ENCODE assay signal across 9 cellular contexts in the genomic region with DNA sequence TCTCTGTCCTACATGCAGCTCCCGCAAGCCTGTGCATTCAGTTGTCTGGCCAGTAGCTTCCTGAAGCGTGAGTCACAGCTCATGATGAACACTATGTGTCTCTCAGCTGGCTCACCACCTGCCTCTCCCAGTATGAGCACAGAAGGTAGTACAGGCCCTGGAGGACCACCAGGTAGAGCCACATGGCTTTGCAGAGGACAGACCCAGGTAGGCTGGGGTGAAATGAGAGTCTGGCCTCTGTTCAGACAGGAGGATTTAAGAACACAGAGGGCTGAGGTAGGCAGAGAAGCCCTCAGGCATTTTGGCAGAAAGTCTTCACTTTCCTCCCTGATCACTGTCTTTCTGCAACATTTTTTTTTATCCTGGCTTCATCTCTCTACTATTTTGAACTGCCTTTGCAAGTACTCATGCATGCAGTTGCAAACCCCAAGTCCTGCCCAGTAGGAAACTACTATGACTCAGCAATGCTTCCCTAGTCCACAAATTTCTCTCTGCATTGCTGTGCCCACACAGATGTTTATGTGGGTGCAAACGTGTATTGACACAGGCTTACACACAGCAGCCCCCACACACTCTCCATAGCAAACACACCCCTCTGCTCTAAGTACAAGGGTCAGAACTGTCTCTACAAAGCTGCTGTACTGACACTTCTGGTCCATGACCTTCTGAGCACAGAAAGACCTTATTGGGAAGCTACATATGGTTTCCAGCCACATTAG. TPM values are rescaled to one million over a fixed set of nuclear protein-coding genes. Genes with fewer than 3 reads are reported as not detected.
DNase-seq lines count a peak whose midpoint lies in the region; ATAC-seq and TF ChIP-seq lines count a peak whose summit lies in the region.
"Had no signal": no experiment of that assay in that cellular context is flagged by ENCODE, and none has a peak within 500 bp of the region (broad histone marks: within the 10 kb centered on the region; RNA-seq: fewer than 3 reads in every experiment).

No MANE protein-coding gene starts in this region.

- H3K27ac ChIP-seq in HCT116 (ENCODE audit: low read depth, low read length) = peak overlapping the region; percentile 19; the same call in 1 of the 2 replicates

- no peaks in the 10 kb centered on the region for H3K27me3 ChIP-seq in HCT116 (ENCODE audit: insufficient read depth, low read length)

- peaks cover 9 to 13% of the 10 kb centered on the region in 2 experiments for H3K4me1 ChIP-seq in HCT116 (ENCODE audit: control insufficient read depth in 1 of 2, insufficient read depth in 2 of 2, low read length in 2 of 2)

- H3K9ac ChIP-seq in HCT116 (ENCODE audit: low read length) = no peak overlapping the region

- H3K9me3 Mint-ChIP-seq in activated CD8-positive, alpha-beta T cell treated with anti-CD3 and anti-CD28 coated beads for 36 hours = peaks cover 3% of the 10 kb centered on the region

- no peak overlapping the region for H3K27ac Mint-ChIP-seq in activated CD8-positive, alpha-beta T cell treated with anti-CD3 and anti-CD28 coated beads for 36 hours

- CTCF ChIA-PET in HCT116 (lab: Charles Lee) = no interaction called here
- CTCF ChIA-PET in activated CD8-positive, alpha-beta T cell treated with anti-CD3 and anti-CD28 coated beads for 36 hours (lab: Charles Lee) = no interaction called here

- DNase-seq in AML-193 (lab: John Stamatoyannopoulos, UW) = peak; percentile 49 to 70
- peak; percentile 19 for DNase-seq in HCT116 (ENCODE audit: low read depth, low spot score)
- DNase-seq in activated CD8-positive, alpha-beta T cell treated with anti-CD3 and anti-CD28 coated beads for 36 hours = no peak
- peak; percentile 50 to 53 for DNase-seq in lung microvascular endothelial cell (ENCODE audit: low read depth in 2 of 2)
- DNase-seq in middle frontal gyrus (ENCODE audit: extremely low spot score, low spot score) = no peak
- DNase-seq in SHP77 treated with DMSO at 0.1 percent for 48 hours (lab: John Stamatoyannopoulos, UW) = no peak
- no peak for DNase-seq in activated effector memory CD4-positive, alpha-beta T cell treated with Interleukin-2 at 50 U/mL for 16 hours
- DNase-seq: right cardiac atrium had no signal

- no peaks in the 10 kb centered on the region for H3K36me3 Mint-ChIP-seq in activated CD8-positive, alpha-beta T cell treated with anti-CD3 and anti-CD28 coated beads for 36 hours (ENCODE audit: low read depth)

- peak; percentile 99 for ATAC-seq in HCT116
- ATAC-seq in activated CD8-positive, alpha-beta T cell treated with anti-CD3 and anti-CD28 coated beads for 36 hours = peak; percentile 64
- ATAC-seq in HG02759 (IDR thresholded peaks at IDR 0.05; ENCODE audit: unreplicated experiment) = no peak

- no peak for TF ChIP-seq CTCF in HCT116 (IDR thresholded peaks at IDR 0.05 in 2 of 3, conservative IDR thresholded peaks at IDR 0.05 in 1 of 3; ENCODE audit: borderline replicate concordance in 1 of 3, insufficient read depth in 1 of 3, low read depth in 2 of 3, low read length in 2 of 3)
- TF ChIP-seq CTCF in activated CD8-positive, alpha-beta T cell treated with anti-CD3 and anti-CD28 coated beads for 36 hours (IDR thresholded peaks at IDR 0.05) = no peak

- TF ChIP-seq RAD21 in HCT116 (IDR thresholded peaks at IDR 0.05; ENCODE audit: low read depth) = no peak

- no peaks in the 10 kb centered on the region for H4K20me1 ChIP-seq in HCT116 (ENCODE audit: insufficient read depth)

- POLR2A ChIA-PET in HCT116 (lab: Charles Lee) = no interaction called here
- POLR2A ChIA-PET in activated CD8-positive, alpha-beta T cell treated with anti-CD3 and anti-CD28 coated beads for 36 hours (lab: Charles Lee) = interaction anchor here (0.6 kb wide), 1 partner anchor 249 kb away, joined by 3 read pairs; no protein-coding TSS in a partner anchor

- peaks cover 8% of the 10 kb centered on the region for H3K27me3 Mint-ChIP-seq in activated CD8-positive, alpha-beta T cell treated with anti-CD3 and anti-CD28 coated beads for 36 hours

- no peak overlapping the region for H3K4me3 Mint-ChIP-seq in activated CD8-positive, alpha-beta T cell treated with anti-CD3 and anti-CD28 coated beads for 36 hours

- no peaks in the 10 kb centered on the region for H3K4me1 Mint-ChIP-seq in activated CD8-positive, alpha-beta T cell treated with anti-CD3 and anti-CD28 coated beads for 36 hours (ENCODE audit: low read depth)

- peak overlapping the region; percentile 52 for H3K4me2 ChIP-seq in HCT116 (ENCODE audit: low read length)

- no peaks in the 10 kb centered on the region for H3K9me2 ChIP-seq in HCT116 (ENCODE audit: insufficient read depth)

- no TSS peak for BruUV-seq in HCT116 (replicated peaks; lab: Mats Ljungman, UMichigan)

- RAD21 ChIA-PET in HCT116 (lab: Charles Lee; ENCODE audit: low non-redundant PET in 1 of 2, low total read pairs in 2 of 2, uncharacterized antibody in 2 of 2, unreplicated experiment in 2 of 2) = interaction anchor here in 1 of 2 experiments (0.6 kb wide), 1 partner anchor 184 kb away, joined by 4 read pairs; no protein-coding TSS in a partner anchor

- intact Hi-C loops in HCT116 (cut with micrococcal nuclease) = no loop called here
- intact Hi-C loops in activated CD8-positive, alpha-beta T cell treated with anti-CD3 and anti-CD28 coated beads for 36 hours (cut with micrococcal nuclease) = no loop called here

- no peaks in the 10 kb centered on the region for H3K79me2 ChIP-seq in HCT116 (ENCODE audit: insufficient read depth, low read length)

- no peak for TF ChIP-seq POLR2A in HCT116 (IDR thresholded peaks at IDR 0.05; ENCODE audit: borderline replicate concordance, extremely low read depth, insufficient read depth, insufficient read length)

- H3K4me3 ChIP-seq in HCT116 (replicated peaks in 1 of 2; ENCODE audit: low read depth in 1 of 2, low read length in 2 of 2) = peak overlapping the region in 1 of 2 experiments; percentile 4; a peak in 1 of 4 replicates

- H3K9me3 ChIP-seq in HCT116 (ENCODE audit: control insufficient read depth in 1 of 2, insufficient read depth in 1 of 2, low read depth in 1 of 2, low read length in 2 of 2) = no peaks in the 10 kb centered on the region

- no peaks in the 10 kb centered on the region for H3K36me3 ChIP-seq in HCT116 (ENCODE audit: control insufficient read depth in 1 of 2, insufficient read depth in 2 of 2, low read length in 2 of 2)

- peak overlapping the region; percentile 12 for H2AFZ ChIP-seq in HCT116 (ENCODE audit: low read depth, low read length, poor library complexity, severe bottlenecking)

TF ChIP-seq in HCT116, 20 proteins besides CTCF, POLR2A, EP300 and RAD21:
- TF ChIP-seq FOSL1 (IDR thresholded peaks at IDR 0.05; ENCODE audit: low read depth) = peak; percentile 1; the same call in 1 of the 2 replicates
- no peak for TF ChIP-seq ELF1 (IDR thresholded peaks at IDR 0.05; ENCODE audit: borderline replicate concordance, low read depth)
- TF ChIP-seq CBX3 (IDR thresholded peaks at IDR 0.05; ENCODE audit: low read depth) = 0 out of 2 replicates have a peak, but pooled peaks have one; percentile 16
TF ChIP-seq in HCT116: peak in this region for 2.

RNA-seq across cellular contexts. Expression of a gene that starts 7.2 kb away (rescaled TPM):
- total RNA-seq in HCT116 (2021; ENCODE audit: unreplicated experiment) = not detected
- polyA plus RNA-seq in HCT116 (2012) = 0.05 TPM in 1 of 2 replicates, not detected in the other
- not detected for total RNA-seq in activated CD8-positive, alpha-beta T cell treated with anti-CD3 and anti-CD28 coated beads for 36 hours
- not detected in 2 replicates for total RNA-seq in lung microvascular endothelial cell

RNA-seq across cellular contexts. Expression of a gene that starts 15.9 kb away (rescaled TPM):
- 0.59 TPM for total RNA-seq in HCT116 (2021; ENCODE audit: unreplicated experiment)
- polyA plus RNA-seq in HCT116 (2012) = 0.35 and 0.55 TPM in 2 replicates
- total RNA-seq in activated CD8-positive, alpha-beta T cell treated with anti-CD3 and anti-CD28 coated beads for 36 hours = under 1 TPM; 0.34 to 0.36 TPM
- total RNA-seq in lung microvascular endothelial cell = under 0.01 TPM in 2 replicates

Comparison
In these comparisons a context has a peak if more than half of its experiments do, and no peak if none do; other contexts are left out.
1. DNase-seq: peak in AML-193 (2 of 2), HCT116 (single experiment) and lung microvascular endothelial cell (2 of 2); none in activated CD8-positive, alpha-beta T cell treated with anti-CD3 and anti-CD28 coated beads for 36 hours (single experiment), middle frontal gyrus (single experiment), SHP77 treated with DMSO at 0.1 percent for 48 hours (single experiment) and activated effector memory CD4-positive, alpha-beta T cell treated with Interleukin-2 at 50 U/mL for 16 hours (single experiment).